Comparison of ENCODE assay signal across 1 cellular context in genomic region chr2:176679306-176679705, GRCh38.
TF ChIP-seq lines count a peak whose summit lies in the region.

No MANE protein-coding gene starts in this region.

TF ChIP-seq in HCT116, 20 proteins besides CTCF, POLR2A, EP300 and RAD21 (continued from another document):
- TF ChIP-seq REST (IDR thresholded peaks at IDR 0.05; ENCODE audit: low read depth) (no peak), SRF (IDR thresholded peaks at IDR 0.05; ENCODE audit: low read depth) (no peak)
